1 cellular context compared by ENCODE assay signal in the genomic region with DNA sequence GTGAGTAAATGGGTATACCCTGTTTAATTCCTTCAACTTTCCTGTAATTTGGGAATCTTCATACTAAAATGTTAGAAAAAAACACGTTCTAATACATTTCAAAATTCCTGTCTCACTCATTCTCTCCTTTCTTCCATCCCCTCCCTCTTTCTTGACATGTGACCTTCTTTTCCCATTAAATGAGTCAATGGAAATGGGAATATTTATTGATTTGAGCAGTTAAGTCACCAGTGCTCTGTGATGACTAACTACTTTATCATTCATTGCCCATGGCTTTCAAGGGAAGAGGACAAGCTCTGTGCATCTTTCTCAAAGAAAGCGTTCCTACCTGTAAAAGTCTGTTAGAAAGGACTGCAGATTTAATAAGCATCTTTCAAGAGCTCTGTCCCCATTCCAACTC.
TF ChIP-seq lines count a peak whose summit lies in the region.

No MANE protein-coding gene starts in this region.

TF ChIP-seq in H1, 55 proteins besides CTCF, POLR2A, EP300 and RAD21:
- TF ChIP-seq SP2 (IDR thresholded peaks at IDR 0.05; ENCODE audit: low read length) (no peak), RFX5 (IDR thresholded peaks at IDR 0.05; ENCODE audit: borderline replicate concordance, low read depth, low read length) (no peak), TAF1 (IDR thresholded peaks at IDR 0.05; ENCODE audit: low read depth, low read length) (no peak), TBP (IDR thresholded peaks at IDR 0.05; ENCODE audit: low read depth, low read length) (no peak)
